In the genomic region with DNA sequence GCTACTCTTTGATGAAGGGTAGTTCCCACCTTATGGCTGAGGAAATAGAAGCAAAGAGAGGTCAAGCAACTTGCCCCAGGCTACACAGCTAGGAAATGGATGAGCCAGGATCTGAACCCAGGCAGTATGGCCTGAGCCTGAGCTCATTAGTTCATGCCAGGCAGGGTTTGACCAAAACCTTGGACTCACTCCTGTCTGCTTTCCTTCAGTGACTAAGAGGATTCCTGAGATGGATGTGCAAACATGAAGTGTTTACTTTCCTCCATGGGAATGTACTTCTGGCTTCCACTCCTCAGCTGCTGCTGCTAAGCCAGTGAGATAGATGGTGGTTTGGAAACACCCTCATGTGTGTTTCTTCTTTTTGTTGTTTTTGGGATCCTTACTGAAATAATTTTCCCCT, we compare ENCODE assay signal across 9 cellular contexts. TPM values are rescaled to one million over a fixed set of nuclear protein-coding genes. Genes with fewer than 3 reads are reported as not detected.
DNase-seq lines count a peak whose midpoint lies in the region; TF ChIP-seq lines count a peak whose summit lies in the region.
"Had no signal": no experiment of that assay in that cellular context is flagged by ENCODE, and none has a peak within 500 bp of the region (broad histone marks: within the 10 kb centered on the region; RNA-seq: fewer than 3 reads in every experiment).

No MANE protein-coding gene starts in this region.

- H3K27ac ChIP-seq in trophoblast cell (ENCODE audit: low read depth, low read length): peak overlapping the region; percentile 8

- H3K18ac ChIP-seq in trophoblast cell (ENCODE audit: low read length): no peak overlapping the region

- H4K91ac ChIP-seq in trophoblast cell (ENCODE audit: low read depth, low read length): no peak overlapping the region

- H4K8ac ChIP-seq in trophoblast cell (ENCODE audit: low read depth, low read length): no peak overlapping the region

- no peaks in the 10 kb centered on the region for H3K36me3 ChIP-seq in trophoblast cell (ENCODE audit: control insufficient read depth in 1 of 2, insufficient read depth in 2 of 2, low read length in 2 of 2)
- no peaks in the 10 kb centered on the region for H3K36me3 ChIP-seq in H7 (replicated peaks; ENCODE audit: control insufficient read depth, insufficient read depth, low read length)

- H2BK5ac ChIP-seq in trophoblast cell (ENCODE audit: low read depth, low read length, poor library complexity): no peak overlapping the region

- no peak for TF ChIP-seq CTCF in fibroblast of mammary gland (conservative IDR thresholded peaks at IDR 0.05; ENCODE audit: control insufficient read depth, insufficient read depth, low read depth, low read length)

- DNase-seq in DMS53 treated with DMSO at 0.1 percent for 48 hours (lab: John Stamatoyannopoulos, UW; ENCODE audit: unreplicated experiment) (peak; percentile 29), RPMI7951 (ENCODE audit: low read depth) (peak; percentile 90), fibroblast of mammary gland (ENCODE audit: low read depth) (peak; percentile 98), trophoblast cell (peak; percentile 88 to 91), superior temporal gyrus (ENCODE audit: extremely low spot score) (no peak), NCI-H446 (lab: John Stamatoyannopoulos, UW) (no peak), H7 (no peak), NCI-H2081 (lab: John Stamatoyannopoulos, UW) (no peak)
- DNase-seq: NCI-H748 treated with DMSO at 0.1 percent for 48 hours had no signal

- H3K4ac ChIP-seq in trophoblast cell (ENCODE audit: low read depth, low read length): no peak overlapping the region

- H2AK5ac ChIP-seq in trophoblast cell (ENCODE audit: low read length): peak overlapping the region; percentile 22

- H3K4me3 ChIP-seq in fibroblast of mammary gland (ENCODE audit: control insufficient read depth, low read depth, low read length) (no peak overlapping the region), trophoblast cell (ENCODE audit: low read depth, low read length) (no peak overlapping the region), H7 (ENCODE audit: insufficient read depth, low read depth, low read length) (no peak overlapping the region)

- peaks cover 9% of the 10 kb centered on the region for H3K79me1 ChIP-seq in trophoblast cell (ENCODE audit: low read length)

- no peak overlapping the region for H3K23ac ChIP-seq in trophoblast cell (ENCODE audit: low read length)

- H3K27me3 ChIP-seq in trophoblast cell (ENCODE audit: insufficient read depth, low read length): no peaks in the 10 kb centered on the region
- H3K27me3 ChIP-seq in H7 (ENCODE audit: control insufficient read depth, insufficient read depth, low read length): no peaks in the 10 kb centered on the region

- peak overlapping the region; percentile 55 for H2BK12ac ChIP-seq in trophoblast cell (ENCODE audit: low read length)

- peaks cover 4 to 8% of the 10 kb centered on the region in 2 experiments for H3K4me1 ChIP-seq in trophoblast cell (ENCODE audit: control insufficient read depth in 1 of 2, insufficient read depth in 2 of 2, low read length in 2 of 2)

- H3K14ac ChIP-seq in trophoblast cell (ENCODE audit: low read length): no peak overlapping the region

- H2AFZ ChIP-seq in trophoblast cell (ENCODE audit: insufficient read depth, low read length, poor library complexity): no peak overlapping the region

- no peak overlapping the region for H3K9ac ChIP-seq in trophoblast cell (ENCODE audit: low read length)

- no peaks in the 10 kb centered on the region for H3K79me2 ChIP-seq in trophoblast cell (ENCODE audit: control insufficient read depth, insufficient read depth, low read length, poor library complexity)

- H3K4me2 ChIP-seq in trophoblast cell (ENCODE audit: low read length): no peak overlapping the region

- H2BK120ac ChIP-seq in trophoblast cell (ENCODE audit: insufficient read depth, low read length, poor library complexity): no peak overlapping the region

- peaks cover 2% of the 10 kb centered on the region for H3K9me3 ChIP-seq in trophoblast cell (ENCODE audit: insufficient read depth, low read depth, low read length)

- H4K12ac ChIP-seq in trophoblast cell (ENCODE audit: low read depth, low read length): no peak overlapping the region

RNA-seq across cellular contexts. Expression of gene ERRFI1, which starts 35.1 kb away (rescaled TPM):
- total RNA-seq in RPMI7951 (2014; rRNA removed; shearing (Covaris generic)): 87.4 and 99.4 TPM in 2 replicates
- 267 and 277 TPM in 2 replicates for polyA plus RNA-seq in trophoblast cell (2013)
- total RNA-seq in H7 (2014; rRNA removed; shearing (Covaris generic)): 37.3 and 42.6 TPM in 2 replicates

Comparison
In these comparisons a context has a peak if more than half of its experiments do, and no peak if none do; other contexts are left out.
1. DNase-seq: peak in DMS53 treated with DMSO at 0.1 percent for 48 hours (single experiment), RPMI7951 (single experiment), fibroblast of mammary gland (single experiment) and trophoblast cell (2 of 2); none in superior temporal gyrus (single experiment), NCI-H446 (0 of 2), H7 (single experiment) and NCI-H2081 (0 of 2).